ENCODE assay signal across 1 cellular context in the genomic region with DNA sequence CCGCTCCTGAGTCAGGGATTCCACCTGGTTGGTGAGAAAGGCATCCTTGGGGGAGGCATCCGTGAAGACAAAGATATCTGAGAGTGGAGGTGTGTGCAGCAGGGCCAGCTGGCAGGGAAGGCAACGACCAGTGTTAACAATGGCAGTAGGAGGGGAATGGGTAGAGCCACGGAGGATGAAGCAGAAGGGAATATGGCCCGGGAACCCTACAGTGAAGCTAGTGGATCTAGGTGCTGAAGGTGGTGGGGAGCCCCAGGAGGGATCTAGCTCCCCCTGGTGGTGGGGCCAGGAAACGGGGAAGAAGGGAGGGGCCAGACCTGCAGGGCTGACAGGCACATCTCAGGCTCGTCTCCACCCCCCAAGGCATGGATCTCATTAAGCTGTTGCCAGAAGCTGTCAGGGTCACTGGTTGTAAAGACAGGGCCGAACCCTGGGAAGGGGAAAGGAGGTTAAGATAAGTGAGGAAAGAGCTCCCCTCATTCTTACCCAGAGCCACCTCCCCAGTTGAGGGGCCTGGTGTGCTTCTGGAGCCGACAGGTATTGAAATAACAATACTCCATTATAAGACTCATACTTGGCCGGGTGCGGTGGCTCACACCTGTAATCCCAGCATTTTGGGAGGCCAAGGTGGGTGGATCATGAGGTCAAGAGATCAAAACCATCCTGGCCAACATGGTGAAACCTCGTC.
A peak's percentile ranks its signal among the peaks of the same experiment; 100 is the strongest.
TF ChIP-seq lines count a peak whose summit lies in the region.

No MANE protein-coding gene starts in this region.

TF ChIP-seq in IMR-90, 13 proteins besides CTCF, POLR2A, EP300 and RAD21:
- TF ChIP-seq SMC3 (IDR thresholded peaks at IDR 0.05; ENCODE audit: low read depth, low read length) = peak; percentile 74
- no peak for TF ChIP-seq MXI1 (IDR thresholded peaks at IDR 0.05; ENCODE audit: borderline replicate concordance, low read depth, low read length)
- peak; percentile 72; the same call in 1 of the 2 replicates for TF ChIP-seq MAZ (IDR thresholded peaks at IDR 0.05; ENCODE audit: borderline replicate concordance, low read depth, low read length)
TF ChIP-seq in IMR-90: peak in this region for 2.
